19 cellular contexts compared by ENCODE assay signal in the genomic region with DNA sequence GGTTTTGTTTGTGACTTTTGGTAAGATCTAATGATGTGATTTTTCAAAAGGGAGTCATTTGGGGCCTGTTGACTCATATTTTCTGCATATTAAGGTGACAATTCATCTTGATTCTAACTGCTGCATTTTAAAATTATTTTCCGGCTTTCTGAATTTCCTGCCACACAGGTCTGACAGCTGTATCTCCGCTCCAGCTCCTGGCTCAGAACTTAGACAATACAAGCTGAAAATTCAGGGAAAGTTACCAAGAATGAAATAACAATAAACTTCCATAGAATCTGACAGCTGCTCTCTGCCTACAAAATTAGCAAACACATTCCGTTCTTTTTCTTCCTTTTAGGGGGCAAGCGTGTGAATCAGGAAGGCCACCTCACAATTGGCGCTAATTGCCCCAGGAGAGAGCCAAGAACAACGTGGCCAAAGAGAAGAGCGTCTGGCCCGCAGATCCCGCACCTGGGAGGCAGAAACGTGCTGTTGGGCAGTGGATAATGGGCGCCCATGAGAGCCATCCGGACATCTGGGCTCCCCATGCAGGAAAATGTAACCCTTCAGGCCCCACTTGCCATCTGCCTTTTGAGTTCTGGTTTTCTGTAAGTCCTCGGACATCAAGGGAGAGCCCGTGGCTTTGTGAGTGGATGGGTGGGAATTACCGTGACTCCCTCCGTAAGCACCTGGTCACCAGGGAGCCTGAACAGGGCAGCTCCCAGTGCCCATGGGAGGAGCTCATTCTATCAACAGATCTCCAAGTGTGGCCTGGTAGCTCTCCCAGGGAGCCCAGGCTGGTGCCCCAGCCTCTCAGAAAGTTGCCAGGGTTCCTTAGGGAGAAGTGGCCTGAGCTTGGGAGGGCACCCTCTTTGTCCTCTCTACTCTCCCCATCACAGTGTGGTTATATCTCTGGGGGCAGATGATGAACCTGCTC. TPM values are rescaled to one million over a fixed set of nuclear protein-coding genes. Genes with fewer than 3 reads are reported as not detected.
DNase-seq lines count a peak whose midpoint lies in the region; ATAC-seq and TF ChIP-seq lines count a peak whose summit lies in the region.
"Had no signal": no experiment of that assay in that cellular context is flagged by ENCODE, and none has a peak within 500 bp of the region (broad histone marks: within the 10 kb centered on the region; RNA-seq: fewer than 3 reads in every experiment).

No MANE protein-coding gene starts in this region.

- peaks cover 4% of the 10 kb centered on the region for H3K27me3 Mint-ChIP-seq in activated CD4-positive, alpha-beta memory T cell treated with anti-CD3 and anti-CD28 coated beads for 36 hours
- peaks cover 27% of the 10 kb centered on the region for H3K27me3 Mint-ChIP-seq in activated CD4-positive, alpha-beta memory T cell treated with anti-CD3 and anti-CD28 coated beads, Interleukin-2, amount 10 ng/mL, durations not matched to agents 7 days and 5 days

- no peak for TF ChIP-seq EP300 in transverse colon (IDR thresholded peaks at IDR 0.05; ENCODE audit: low read depth)

- in situ Hi-C loops in transverse colon (cut with MboI; ENCODE audit: low pct_ligation_motif_present in 1 of 4, low pct_unique_long_range_greater_than_20kb in 1 of 4, low sequenced_read_pairs in 3 of 4): no loop called here

- H3K9ac ChIP-seq in mucosa of rectum (ENCODE audit: low read depth in 1 of 2, low read length in 2 of 2): peak overlapping the region; percentile 44 to 59
- H3K9ac ChIP-seq: GM23248 had no signal

- H3K4me1 ChIP-seq in mucosa of rectum (ENCODE audit: control insufficient read depth in 2 of 2, insufficient read depth in 2 of 2, low read length in 2 of 2) (peaks cover 50 to 64% of the 10 kb centered on the region in 2 donors), transverse colon (peaks cover 4 to 68% (median 37%) of the 10 kb centered on the region in 4 donors)

- peak overlapping the region; percentile 14 to 33 for H3K4me3 ChIP-seq in mucosa of rectum (ENCODE audit: low read length in 2 of 2)
- no peak overlapping the region for H3K4me3 ChIP-seq in transverse colon
- H3K4me3 ChIP-seq: GM23248 had no signal

- POLR2A ChIA-PET in activated CD4-positive, alpha-beta memory T cell treated with anti-CD3 and anti-CD28 coated beads for 36 hours (lab: Charles Lee): interaction anchor here (0.6 kb wide), 1 partner anchor 13 kb away, joined by 6 read pairs; no protein-coding TSS in a partner anchor
- POLR2A ChIA-PET in activated CD4-positive, alpha-beta memory T cell treated with anti-CD3 and anti-CD28 coated beads, Interleukin-2, amount 10 ng/mL, durations not matched to agents 7 days and 5 days (lab: Charles Lee): interaction anchor here (1.1 kb wide), 1 partner anchor 194 kb away, joined by 3 read pairs; no protein-coding TSS in a partner anchor

- ATAC-seq in HG02759 (IDR thresholded peaks at IDR 0.05; ENCODE audit: unreplicated experiment): no peak

- no peak overlapping the region for H3K4me3 Mint-ChIP-seq in activated CD4-positive, alpha-beta memory T cell treated with anti-CD3 and anti-CD28 coated beads for 36 hours
- no peak overlapping the region for H3K4me3 Mint-ChIP-seq in activated CD4-positive, alpha-beta memory T cell treated with anti-CD3 and anti-CD28 coated beads, Interleukin-2, amount 10 ng/mL, durations not matched to agents 7 days and 5 days

- TF ChIP-seq POLR2A in transverse colon (IDR thresholded peaks at IDR 0.05): no peak

- no peaks in the 10 kb centered on the region for H3K9me3 Mint-ChIP-seq in activated CD4-positive, alpha-beta memory T cell treated with anti-CD3 and anti-CD28 coated beads for 36 hours
- H3K9me3 Mint-ChIP-seq in activated CD4-positive, alpha-beta memory T cell treated with anti-CD3 and anti-CD28 coated beads, Interleukin-2, amount 10 ng/mL, durations not matched to agents 7 days and 5 days: no peaks in the 10 kb centered on the region

- peaks cover 4 to 15% of the 10 kb centered on the region in 2 donors for H3K36me3 ChIP-seq in mucosa of rectum (ENCODE audit: control insufficient read depth in 2 of 2, insufficient read depth in 2 of 2, low read length in 2 of 2)
- no peaks in the 10 kb centered on the region for H3K36me3 ChIP-seq in transverse colon

- TF ChIP-seq CTCF in transverse colon (IDR thresholded peaks at IDR 0.05): no peak

- no peaks in the 10 kb centered on the region for H3K4me1 Mint-ChIP-seq in activated CD4-positive, alpha-beta memory T cell treated with anti-CD3 and anti-CD28 coated beads for 36 hours (ENCODE audit: low read depth)
- peaks cover 15% of the 10 kb centered on the region for H3K4me1 Mint-ChIP-seq in activated CD4-positive, alpha-beta memory T cell treated with anti-CD3 and anti-CD28 coated beads, Interleukin-2, amount 10 ng/mL, durations not matched to agents 7 days and 5 days

- DNase-seq in activated CD4-positive, alpha-beta memory T cell treated with anti-CD3 and anti-CD28 coated beads for 36 hours: peak; percentile 6
- no peak for DNase-seq in activated CD4-positive, alpha-beta memory T cell treated with anti-CD3 and anti-CD28 coated beads, Interleukin-2, amount 10 ng/mL, durations not matched to agents 7 days and 5 days
- DNase-seq in dermis blood vessel endothelial cell (peak; percentile 85), transverse colon (no peak), NCI-H1092 treated with DMSO at 0.1 percent for 48 hours (lab: John Stamatoyannopoulos, UW) (no peak)
- no peak for DNase-seq in activated effector memory CD4-positive, alpha-beta T cell treated with Interleukin-2 at 50 U/mL for 16 hours
- DNase-seq: C1 segment of cervical spinal cord, COR-L47, GM23248, NCI-H1105, NCI-H1694 treated with DMSO at 0.1 percent for 48 hours, NCI-H446, NCI-H774, SHP77 had no signal

- H3K27me3 ChIP-seq in mucosa of rectum (ENCODE audit: control insufficient read depth in 2 of 2, insufficient read depth in 2 of 2, low read length in 2 of 2) (peaks cover 0 to 2% of the 10 kb centered on the region in 2 donors), transverse colon (no peaks in the 10 kb centered on the region)

- H3K36me3 Mint-ChIP-seq in activated CD4-positive, alpha-beta memory T cell treated with anti-CD3 and anti-CD28 coated beads for 36 hours: no peaks in the 10 kb centered on the region
- H3K36me3 Mint-ChIP-seq in activated CD4-positive, alpha-beta memory T cell treated with anti-CD3 and anti-CD28 coated beads, Interleukin-2, amount 10 ng/mL, durations not matched to agents 7 days and 5 days (ENCODE audit: low read depth): no peaks in the 10 kb centered on the region

- H3K9me3 ChIP-seq in mucosa of rectum (ENCODE audit: control insufficient read depth in 2 of 2, low read length in 2 of 2): no peaks in the 10 kb centered on the region
- H3K9me3 ChIP-seq in transverse colon: no peaks in the 10 kb centered on the region

- H3K27ac ChIP-seq in mucosa of rectum (ENCODE audit: low read depth in 2 of 2, low read length in 2 of 2): peak overlapping the region; percentile 88 to 93
- H3K27ac ChIP-seq in transverse colon: peak overlapping the region; percentile 73 to 86 (median 84)
- H3K27ac ChIP-seq: GM23248, HL-60 had no signal

- H3K27ac Mint-ChIP-seq in activated CD4-positive, alpha-beta memory T cell treated with anti-CD3 and anti-CD28 coated beads for 36 hours: no peak overlapping the region
- H3K27ac Mint-ChIP-seq in activated CD4-positive, alpha-beta memory T cell treated with anti-CD3 and anti-CD28 coated beads, Interleukin-2, amount 10 ng/mL, durations not matched to agents 7 days and 5 days: no peak overlapping the region

- intact Hi-C loops in activated CD4-positive, alpha-beta memory T cell treated with anti-CD3 and anti-CD28 coated beads for 36 hours (cut with micrococcal nuclease): no loop called here
- intact Hi-C loops in transverse colon (cut with DNase I; ENCODE audit: low total_unique reads): no loop called here

- WGBS in transverse colon (ENCODE audit: low coverage in 1 of 2), 2 donors: 26 to 29% methylated on average over 6 to 15 of the region's 16 CpGs

- CTCF ChIA-PET in activated CD4-positive, alpha-beta memory T cell treated with anti-CD3 and anti-CD28 coated beads for 36 hours (lab: Charles Lee): interaction anchor here (0.6 kb wide), 1 partner anchor 34 kb away, joined by 3 read pairs; no protein-coding TSS in a partner anchor
- CTCF ChIA-PET in activated CD4-positive, alpha-beta memory T cell treated with anti-CD3 and anti-CD28 coated beads, Interleukin-2, amount 10 ng/mL, durations not matched to agents 7 days and 5 days (lab: Charles Lee): interaction anchor here (0.6 to 2.1 kb wide), 6 partner anchors 12 to 1909 kb away, joined by 3 to 6 read pairs (median 4); no protein-coding TSS in a partner anchor

RNA-seq across cellular contexts. Expression of gene CLRN3, which starts 5.0 kb away (rescaled TPM):
- total RNA-seq in activated CD4-positive, alpha-beta memory T cell treated with anti-CD3 and anti-CD28 coated beads for 36 hours: not detected
- total RNA-seq in activated CD4-positive, alpha-beta memory T cell treated with anti-CD3 and anti-CD28 coated beads, Interleukin-2, amount 10 ng/mL, durations not matched to agents 7 days and 5 days: not detected
- total RNA-seq in dermis blood vessel endothelial cell (0.19 TPM in 1 of 2 replicates, not detected in the other), transverse colon (100 to 1,000 TPM in 2 of 4 donors, 10 to 100 TPM in 2; 35.2 to 167 (median 77.1) TPM)
- total RNA-seq: A172, GM23248, M059J had no signal

RNA-seq across cellular contexts. Expression of gene PTPRE, which starts 19.1 kb away (rescaled TPM):
- 10 to 100 TPM; 29.4 to 34.0 TPM for total RNA-seq in activated CD4-positive, alpha-beta memory T cell treated with anti-CD3 and anti-CD28 coated beads for 36 hours
- total RNA-seq in activated CD4-positive, alpha-beta memory T cell treated with anti-CD3 and anti-CD28 coated beads, Interleukin-2, amount 10 ng/mL, durations not matched to agents 7 days and 5 days: 10 to 100 TPM; 29.2 to 30.6 TPM
- total RNA-seq in dermis blood vessel endothelial cell (178 and 216 TPM in 2 replicates), transverse colon (10 to 100 TPM; 25.7 to 43.6 (median 26.7) TPM)

Comparison
In these comparisons a context has a peak if more than half of its experiments do, and no peak if none do; other contexts are left out.
1. DNase-seq: peak in activated CD4-positive, alpha-beta memory T cell treated with anti-CD3 and anti-CD28 coated beads for 36 hours (single experiment) and dermis blood vessel endothelial cell (single experiment); none in activated CD4-positive, alpha-beta memory T cell treated with anti-CD3 and anti-CD28 coated beads, Interleukin-2, amount 10 ng/mL, durations not matched to agents 7 days and 5 days (single experiment), transverse colon (single experiment), NCI-H1092 treated with DMSO at 0.1 percent for 48 hours (single experiment) and activated effector memory CD4-positive, alpha-beta T cell treated with Interleukin-2 at 50 U/mL for 16 hours (single experiment).
2. H3K4me3 ChIP-seq: peak in mucosa of rectum (2 of 2); none in transverse colon (0 of 4).
3. RNA of gene CLRN3, which starts 5.0 kb away (total RNA-seq): 35.2 to 167 TPM in transverse colon; not detected in activated CD4-positive, alpha-beta memory T cell treated with anti-CD3 and anti-CD28 coated beads for 36 hours, not detected in activated CD4-positive, alpha-beta memory T cell treated with anti-CD3 and anti-CD28 coated beads, Interleukin-2, amount 10 ng/mL, durations not matched to agents 7 days and 5 days and 0.19 TPM in dermis blood vessel endothelial cell; every median in the first group is over 10 times any median in the second.